Comparison of ENCODE assay signal across 8 cellular contexts in genomic region chr5:87268126-87268969, GRCh38. TPM values are rescaled to one million over a fixed set of nuclear protein-coding genes. Genes with fewer than 3 reads are reported as not detected.
A peak's percentile ranks its signal among the peaks of the same experiment; 100 is the strongest.
DNase-seq lines count a peak whose midpoint lies in the region; ATAC-seq and TF ChIP-seq lines count a peak whose summit lies in the region.

No MANE protein-coding gene starts in this region.

- DNase-seq in AG04450 (ENCODE audit: low read depth, low spot score), result peak; percentile 18
- peak; percentile 75 for DNase-seq in NCI-H748 treated with DMSO at 0.1 percent for 48 hours (lab: John Stamatoyannopoulos, UW)
- peak; percentile 62 for DNase-seq in activated T-cell treated with anti-CD3 and anti-CD28 coated beads for 4 hours
- DNase-seq in epithelial cell of prostate (ENCODE audit: low read depth, low spot score), result peak; percentile 12
- peak; percentile 23 to 39 for DNase-seq in stimulated activated CD8-positive, alpha-beta memory T cell treated with anti-CD3 and anti-CD28 coated beads, Interleukin-4, amount 100 ng/mL, for 1 hour (ENCODE audit: low read depth in 2 of 2, low spot score in 1 of 2)

- peak overlapping the region; percentile 96 for H3K4me3 ChIP-seq in AG04450 (ENCODE audit: low read depth, low read length)
- peak overlapping the region; percentile 89 for H3K4me3 ChIP-seq in mononuclear cell (ENCODE audit: low read length)

- TF ChIP-seq CTCF in AG04450 (IDR thresholded peaks at IDR 0.05; ENCODE audit: low read depth, low read length), result no peak

- H3K27me3 ChIP-seq in AG04450 (ENCODE audit: control insufficient read depth, insufficient read depth, low read length) (no peaks in the 10 kb centered on the region), mononuclear cell (ENCODE audit: insufficient read depth, low read length) (no peaks in the 10 kb centered on the region)

- peak; percentile 27 for TF ChIP-seq POLR2A in GM18526 (IDR thresholded peaks at IDR 0.05; ENCODE audit: extremely low read depth, insufficient read length)

- ATAC-seq in HG03045 (IDR thresholded peaks at IDR 0.05; ENCODE audit: unreplicated experiment), result peak; percentile 63

- CTCF ChIA-PET in AG04450 (lab: Charles Lee), result interaction anchor here (0.6 to 1.4 kb wide), 5 partner anchors 132 to 261 kb away, joined by 3 to 4 read pairs (median 3); no protein-coding TSS in a partner anchor

- POLR2A ChIA-PET in AG04450 (lab: Yijun Ruan, JAX), result interaction anchor here (0.6 to 1.7 kb wide), 9 partner anchors 9 to 198 kb away, joined by 3 to 13 read pairs (median 3); no protein-coding TSS in a partner anchor

- H3K27ac ChIP-seq in AG04450 (ENCODE audit: low read depth, low read length), result peak overlapping the region; percentile 84
- H3K27ac ChIP-seq in epithelial cell of prostate, result peak overlapping the region; percentile 93

- H3K9me3 ChIP-seq in AG04450 (ENCODE audit: control insufficient read depth, insufficient read depth, low read length), result peaks cover 9% of the 10 kb centered on the region; the same call in 1 of the 2 replicates
- no peaks in the 10 kb centered on the region for H3K9me3 ChIP-seq in mononuclear cell (ENCODE audit: low read depth, low read length)

- H3K4me1 ChIP-seq in mononuclear cell (ENCODE audit: insufficient read depth, low read length), result peaks cover 27% of the 10 kb centered on the region

RNA-seq across cellular contexts. Expression of gene RASA1, which starts 0.7 kb away (rescaled TPM):
- 51.5 and 67.3 TPM in 2 replicates for polyA plus RNA-seq in AG04450 (2011; rRNA removed)
- polyA minus RNA-seq in AG04450 (2011; rRNA and poly(A)+ RNA removed), result 30.8 and 48.8 TPM in 2 replicates
- total RNA-seq in mononuclear cell, result 12.0 TPM

Comparison
In these comparisons a context has a peak if more than half of its experiments do, and no peak if none do; other contexts are left out.
1. Peak in every context shown above with its lines: DNase-seq, ATAC-seq, H3K4me3 ChIP-seq and H3K27ac ChIP-seq.
2. DNase-seq: peak in every context shown above with its lines; median percentile 75 in NCI-H748 treated with DMSO at 0.1 percent for 48 hours; 62 in activated T-cell treated with anti-CD3 and anti-CD28 coated beads for 4 hours; 31 in stimulated activated CD8-positive, alpha-beta memory T cell treated with anti-CD3 and anti-CD28 coated beads, Interleukin-4, amount 100 ng/mL, for 1 hour; 18 in AG04450; 12 in epithelial cell of prostate.